ENCODE assay signal across 10 cellular contexts in the genomic region with DNA sequence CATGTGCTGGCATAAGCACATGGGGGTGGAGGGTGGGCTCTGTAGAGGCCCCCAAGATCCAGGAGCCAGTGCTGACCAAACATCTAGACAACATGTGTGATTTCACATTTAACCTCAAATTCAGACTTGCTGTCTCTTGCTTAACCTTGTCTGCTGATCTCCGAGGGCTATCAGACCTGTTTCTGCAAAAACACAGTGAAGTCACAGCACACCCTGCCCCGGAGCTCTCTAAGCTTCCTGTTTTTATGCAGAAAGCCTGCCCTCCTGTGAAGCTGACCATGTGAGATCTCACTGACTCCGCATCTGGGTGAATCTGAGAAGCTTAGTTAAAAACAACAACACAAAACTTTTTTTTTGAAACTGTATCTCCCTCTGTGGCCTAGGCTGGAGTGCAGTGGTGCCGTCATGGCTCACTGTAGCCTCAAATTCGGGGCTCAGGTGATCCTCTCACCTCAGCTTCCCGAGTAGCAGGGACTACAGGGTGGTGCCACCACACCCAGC. TPM values are rescaled to one million over a fixed set of nuclear protein-coding genes. Genes with fewer than 3 reads are reported as not detected.
DNase-seq lines count a peak whose midpoint lies in the region; ATAC-seq and TF ChIP-seq lines count a peak whose summit lies in the region.
"Had no signal": no experiment of that assay in that cellular context is flagged by ENCODE, and none has a peak within 500 bp of the region (broad histone marks: within the 10 kb centered on the region; RNA-seq: fewer than 3 reads in every experiment).

No MANE protein-coding gene starts in this region.

- no peaks in the 10 kb centered on the region for H4K20me1 ChIP-seq in osteoblast (ENCODE audit: insufficient read depth, low read length)

- TF ChIP-seq POLR2A in Raji (IDR thresholded peaks at IDR 0.05; ENCODE audit: insufficient read depth, low read depth, low read length) = peak; percentile 52; the same call in 1 of the 2 replicates

- no peaks in the 10 kb centered on the region for H3K79me2 ChIP-seq in osteoblast (ENCODE audit: insufficient read depth, low read length)

- peak; percentile 98 for ATAC-seq in central memory CD8-positive, alpha-beta T cell (replicated peaks; ENCODE audit: extremely low read depth, poor library complexity, severe bottlenecking)
- peak; percentile 90 for ATAC-seq in mucosa of descending colon

- H3K4me1 ChIP-seq in mucosa of descending colon (ENCODE audit: low read depth) (peaks cover 3% of the 10 kb centered on the region), osteoblast (ENCODE audit: insufficient read depth, low read length) (peaks cover 7% of the 10 kb centered on the region)

- no peak overlapping the region for H3K27ac ChIP-seq in osteoblast (ENCODE audit: low read depth, low read length)

- TF ChIP-seq CTCF in CD14-positive monocyte (IDR thresholded peaks at IDR 0.05) (no peak), mucosa of descending colon (IDR thresholded peaks at IDR 0.05) (no peak), GM13976 (IDR thresholded peaks at IDR 0.05; ENCODE audit: borderline replicate concordance, control extremely low read depth, extremely low read depth, insufficient read depth, missing control alignments) (no peak), osteoblast (IDR thresholded peaks at IDR 0.05; ENCODE audit: extremely low read depth, low read depth, low read length) (no peak)

- H3K4me3 ChIP-seq in mucosa of descending colon (no peak overlapping the region), osteoblast (ENCODE audit: insufficient read depth, low read length) (no peak overlapping the region)

- H3K4me2 ChIP-seq in osteoblast (ENCODE audit: insufficient read depth, low read length) = no peak overlapping the region

- H3K27me3 ChIP-seq in osteoblast (ENCODE audit: insufficient read depth, low read length) = no peaks in the 10 kb centered on the region

- H3K36me3 ChIP-seq in mucosa of descending colon (ENCODE audit: low read depth) = no peaks in the 10 kb centered on the region
- no peaks in the 10 kb centered on the region for H3K36me3 ChIP-seq in osteoblast (ENCODE audit: insufficient read depth, low read length)

- DNase-seq in CD14-positive monocyte (ENCODE audit: low spot score) (peak; percentile 92), mucosa of descending colon (peak in 1 of 3 donors; percentile 38), 8988T (no peak), GM13976 (ENCODE audit: low spot score) (no peak), osteoblast (ENCODE audit: insufficient read length, low spot score, missing footprints) (no peak)
- peak in 1 of 2 donors; percentile 53 for DNase-seq in central memory CD8-positive, alpha-beta T cell (ENCODE audit: low spot score in 2 of 2)
- no peak for DNase-seq in stimulated activated CD4-positive, alpha-beta T cell treated with anti-CD3 and anti-CD28 coated beads, Interleukin-2, amount 100 ng/mL, for 48 hours

- in situ Hi-C loops in GM13976 (cut with MboI; ENCODE audit: low sequenced_read_pairs, unreplicated experiment) = no loop called here

- intact Hi-C loops in CD14-positive monocyte (cut with micrococcal nuclease) (loop anchor here in 1 of 2 donors (2.0 kb wide), 1 partner anchor 17 kb away; the partner anchor contains the start of genes DDX28 and DUS2), mucosa of descending colon (cut with DNase I, micrococcal nuclease) (no loop called here)

- peak overlapping the region; percentile 39 to 67 for H3K4me3 Mint-ChIP-seq in CD14-positive monocyte
- peak overlapping the region; percentile 53 for H3K4me3 Mint-ChIP-seq in central memory CD8-positive, alpha-beta T cell

- peaks cover 47% of the 10 kb centered on the region for H3K4me1 Mint-ChIP-seq in CD14-positive monocyte
- peaks cover 28% of the 10 kb centered on the region for H3K4me1 Mint-ChIP-seq in central memory CD8-positive, alpha-beta T cell

- H3K36me3 Mint-ChIP-seq in CD14-positive monocyte = peaks cover 0 to 3% of the 10 kb centered on the region in 2 donors
- H3K36me3 Mint-ChIP-seq in central memory CD8-positive, alpha-beta T cell (ENCODE audit: insufficient read depth) = peaks cover 3% of the 10 kb centered on the region

- H3K27me3 Mint-ChIP-seq in CD14-positive monocyte (ENCODE audit: low read depth in 3 of 3) = peaks cover 0 to 2% (median 0%) of the 10 kb centered on the region in 3 donors
- H3K27me3 Mint-ChIP-seq in central memory CD8-positive, alpha-beta T cell = no peaks in the 10 kb centered on the region

- no peaks in the 10 kb centered on the region for H3K9me3 ChIP-seq in mucosa of descending colon
- no peaks in the 10 kb centered on the region for H3K9me3 ChIP-seq in osteoblast (ENCODE audit: low read depth, low read length)

- peaks cover 0 to 5% (median 0%) of the 10 kb centered on the region in 7 donors for H3K9me3 Mint-ChIP-seq in CD14-positive monocyte
- H3K9me3 Mint-ChIP-seq in central memory CD8-positive, alpha-beta T cell = no peaks in the 10 kb centered on the region

- H3K27ac Mint-ChIP-seq in CD14-positive monocyte = peak overlapping the region; percentile 99 to 100 (median 99)
- peak overlapping the region; percentile 92 for H3K27ac Mint-ChIP-seq in central memory CD8-positive, alpha-beta T cell (ENCODE audit: low read depth)

- H2AFZ ChIP-seq in osteoblast (ENCODE audit: low read length) = no peak overlapping the region

RNA-seq across cellular contexts. Expression of gene DPEP2, which starts 6.6 kb away (rescaled TPM):
- polyA plus RNA-seq in CD14-positive monocyte = 100 to 1,000 TPM; 117 to 124 TPM
- total RNA-seq in mucosa of descending colon (1 to 10 TPM; 1.5 to 2.8 (median 1.6) TPM), osteoblast (not detected in 2 replicates)
- total RNA-seq: epithelial cell of proximal tubule, M059J had no signal

RNA-seq across cellular contexts. Expression of gene DPEP2NB, which starts 9.9 kb away (rescaled TPM):
- polyA plus RNA-seq in CD14-positive monocyte = not detected
- total RNA-seq in mucosa of descending colon (not detected), osteoblast (not detected in 2 replicates)
- total RNA-seq: epithelial cell of proximal tubule, M059J had no signal

RNA-seq across cellular contexts. Expression of gene DDX28, which starts 17.2 kb away (rescaled TPM):
- 10 to 100 TPM; 27.7 to 42.9 TPM for polyA plus RNA-seq in CD14-positive monocyte
- total RNA-seq in mucosa of descending colon (1 to 10 TPM; 6.1 to 7.2 (median 6.8) TPM), osteoblast (10.5 and 12.4 TPM in 2 replicates)

RNA-seq across cellular contexts. Expression of gene DUS2, which starts 17.2 kb away (rescaled TPM):
- polyA plus RNA-seq in CD14-positive monocyte = 10 to 100 TPM; 18.4 to 33.2 TPM
- total RNA-seq in mucosa of descending colon (10 to 100 TPM; 11.6 to 13.5 (median 12.6) TPM), osteoblast (8.7 and 8.8 TPM in 2 replicates)

RNA-seq across cellular contexts. Expression of gene DPEP3, which starts 25.5 kb away (rescaled TPM):
- polyA plus RNA-seq in CD14-positive monocyte = under 1 TPM; 0.20 to 0.25 TPM
- total RNA-seq in mucosa of descending colon (not detected), osteoblast (not detected in 2 replicates)
- total RNA-seq: epithelial cell of proximal tubule, M059J had no signal
